In genomic region chr10:101222247-101222531, GRCh38 we compare ENCODE assay signal across 21 cellular contexts. TPM values are rescaled to one million over a fixed set of nuclear protein-coding genes. Genes with fewer than 3 reads are reported as not detected.
"Had no signal": no experiment of that assay in that cellular context is flagged by ENCODE, and none has a peak within 500 bp of the region (broad histone marks: within the 10 kb centered on the region; RNA-seq: fewer than 3 reads in every experiment).

No MANE protein-coding gene starts in this region.

- DNase-seq: activated gamma-delta T cell treated with Interleukin-2 at 50 U/mL for 16 hours; activated T-cell treated with anti-CD3 and anti-CD28 coated beads, Interleukin-2, amount 50 U/mL, for 4 hours; central memory CD4-positive, alpha-beta T cell; effector memory CD4-positive, alpha-beta T cell; hippocampal formation; naive thymus-derived CD8-positive, alpha-beta T cell; spleen; stimulated activated CD4-positive, alpha-beta T cell treated with anti-CD3 and anti-CD28 coated beads, Interleukin-2, amount 100 ng/mL, for 24 hours; stimulated activated naive CD4-positive, alpha-beta T cell; substantia nigra; SW 1271; T1000 had no signal

- H3K4me3 Mint-ChIP-seq: activated CD4-positive, alpha-beta T cell treated with anti-CD3 and anti-CD28 coated beads, Interleukin-2, amount 10 ng/mL, durations not matched to agents 24 days and 14 days had no signal

- H3K9me3 Mint-ChIP-seq: activated CD4-positive, alpha-beta T cell treated with anti-CD3 and anti-CD28 coated beads, Interleukin-2, amount 10 ng/mL, durations not matched to agents 24 days and 14 days; activated T-cell treated with anti-CD3 and anti-CD28 coated beads, Interleukin-2, amount 50 U/mL, for 4 hours had no signal

- H3K36me3 ChIP-seq: SJSA1, spleen had no signal

- H3K27ac ChIP-seq: SJSA1, spleen, VCaP had no signal

- H3K4me3 ChIP-seq: lung, SJSA1 had no signal

RNA-seq across cellular contexts. Expression of gene LBX1, which starts 7.1 kb away (rescaled TPM):
- total RNA-seq: activated CD4-positive, alpha-beta T cell treated with anti-CD3 and anti-CD28 coated beads, Interleukin-2, amount 10 ng/mL, durations not matched to agents 24 days and 14 days; activated T-cell treated with anti-CD3 and anti-CD28 coated beads, Interleukin-2, amount 50 U/mL, for 4 hours; epithelial cell of proximal tubule; naive thymus-derived CD8-positive, alpha-beta T cell; omental fat pad; pulmonary artery endothelial cell; sciatic nerve; SJSA1; spleen; ureter had no signal
